Comparison of ENCODE assay signal across 24 cellular contexts in genomic region chr19:32197896-32198882, GRCh38.
DNase-seq lines count a peak whose midpoint lies in the region; ATAC-seq and TF ChIP-seq lines count a peak whose summit lies in the region.
"Had no signal": no experiment of that assay in that cellular context is flagged by ENCODE, and none has a peak within 500 bp of the region (broad histone marks: within the 10 kb centered on the region; RNA-seq: fewer than 3 reads in every experiment).

No MANE protein-coding gene starts in this region.

- intact Hi-C loops in vagina (cut with DNase I) = no loop called here

- no peaks in the 10 kb centered on the region for H3K9me3 Mint-ChIP-seq in endodermal cell
- H3K9me3 Mint-ChIP-seq in osteocyte (ENCODE audit: unreplicated experiment) = no peaks in the 10 kb centered on the region
- H3K9me3 Mint-ChIP-seq: CD4-positive, alpha-beta T cell; CD8-positive, alpha-beta memory T cell had no signal

- H3K27ac ChIP-seq in endodermal cell (ENCODE audit: low read depth, low read length) (no peak overlapping the region), vagina (no peak overlapping the region)
- H3K27ac ChIP-seq: A549; BLaER1 treated with 17β-estradiol and CSF1 and Interleukin-3, amounts not matched to agents 10 nM and 100 nM; GM23248 had no signal

- H3K36me3 ChIP-seq in endodermal cell (ENCODE audit: control insufficient read depth, insufficient read depth, low read length) = no peaks in the 10 kb centered on the region
- no peaks in the 10 kb centered on the region for H3K36me3 ChIP-seq in vagina
- H3K36me3 ChIP-seq: BE2C; BLaER1 treated with 17β-estradiol and CSF1 and Interleukin-3, amounts not matched to agents 10 nM and 100 nM had no signal

- CTCF ChIA-PET in HEK293T (lab: Yijun Ruan, JAX) = interaction anchor here (0.7 kb wide), 1 partner anchor 25 kb away, joined by 3 read pairs; no protein-coding TSS in a partner anchor

- H3K27me3 Mint-ChIP-seq in endodermal cell (ENCODE audit: insufficient read depth) (peaks cover 4% of the 10 kb centered on the region), osteocyte (ENCODE audit: unreplicated experiment) (no peaks in the 10 kb centered on the region)

- WGBS in endodermal cell (ENCODE audit: insufficient coverage in 1 of 2, insufficient read length in 1 of 2), 2 experiments = 84 to 93% methylated on average over 6 to 13 of the region's 13 CpGs

- TF ChIP-seq CTCF in endodermal cell (conservative IDR thresholded peaks at IDR 0.05) = no peak
- no peak for TF ChIP-seq CTCF in osteocyte (IDR thresholded peaks at IDR 0.05)
- no peak for TF ChIP-seq CTCF in vagina (IDR thresholded peaks at IDR 0.05)

- no peak overlapping the region for H3K9ac ChIP-seq in endodermal cell (ENCODE audit: extremely low read depth, low read length, poor library complexity, severe bottlenecking)
- H3K9ac ChIP-seq: BLaER1 treated with 17β-estradiol and CSF1 and Interleukin-3, amounts not matched to agents 10 nM and 100 nM; GM23248 had no signal

- no peak overlapping the region for H3K27ac Mint-ChIP-seq in endodermal cell
- no peak overlapping the region for H3K27ac Mint-ChIP-seq in osteocyte (ENCODE audit: unreplicated experiment)
- H3K27ac Mint-ChIP-seq: CD14-positive monocyte; CD4-positive, alpha-beta T cell; CD8-positive, alpha-beta memory T cell had no signal

- no peak for TF ChIP-seq POLR2A in vagina (IDR thresholded peaks at IDR 0.05)

- ATAC-seq in left lobe of liver (no peak), HG02973 (IDR thresholded peaks at IDR 0.05; ENCODE audit: unreplicated experiment) (no peak), HG03342 (IDR thresholded peaks at IDR 0.05; ENCODE audit: unreplicated experiment) (no peak)
- ATAC-seq: A549, GM12878 had no signal

- H3K4me3 ChIP-seq in endodermal cell (ENCODE audit: low read length) (no peak overlapping the region), vagina (no peak overlapping the region)
- H3K4me3 ChIP-seq: A549; BLaER1 treated with 17β-estradiol and CSF1 and Interleukin-3, amounts not matched to agents 10 nM and 100 nM; GM12878; GM23248 had no signal

- H3K4me1 Mint-ChIP-seq in endodermal cell = no peaks in the 10 kb centered on the region
- H3K4me1 Mint-ChIP-seq in osteocyte (ENCODE audit: unreplicated experiment) = no peaks in the 10 kb centered on the region

- POLR2A ChIA-PET in HEK293T (lab: Yijun Ruan, JAX) = no interaction called here

- no peak overlapping the region for H3K4me3 Mint-ChIP-seq in endodermal cell
- no peak overlapping the region for H3K4me3 Mint-ChIP-seq in osteocyte (ENCODE audit: unreplicated experiment)
- H3K4me3 Mint-ChIP-seq: CD14-positive monocyte; CD4-positive, alpha-beta T cell; CD8-positive, alpha-beta memory T cell had no signal

- H3K36me3 Mint-ChIP-seq in endodermal cell (ENCODE audit: low read depth) (no peaks in the 10 kb centered on the region), osteocyte (ENCODE audit: unreplicated experiment) (no peaks in the 10 kb centered on the region)
- H3K36me3 Mint-ChIP-seq: CD14-positive monocyte; CD8-positive, alpha-beta memory T cell had no signal

- no peaks in the 10 kb centered on the region for H3K4me1 ChIP-seq in endodermal cell (ENCODE audit: control insufficient read depth, insufficient read depth, low read length)
- H3K4me1 ChIP-seq in vagina = no peaks in the 10 kb centered on the region
- H3K4me1 ChIP-seq: A549, BE2C had no signal

- DNase-seq in endodermal cell (peak; percentile 15), left lobe of liver (ENCODE audit: low spot score) (peak; percentile 11), osteocyte (ENCODE audit: extremely low spot score, unreplicated experiment) (peak; percentile 64), vagina (ENCODE audit: extremely low spot score in 2 of 2) (peak; percentile 56 to 61), HEK293T (ENCODE audit: extremely low spot score) (no peak)
- DNase-seq: 8988T; ACHN; AML-193; BE2C; CD4-positive, alpha-beta T cell; CD8-positive, alpha-beta memory T cell; DMS 273 treated with DMSO at 0.1 percent for 48 hours; DMS79; EL; GDM1; GM23248; H7; HCEC 1CT had no signal

- H3K9me3 ChIP-seq in endodermal cell (ENCODE audit: control insufficient read depth, low read length) = no peaks in the 10 kb centered on the region
- no peaks in the 10 kb centered on the region for H3K9me3 ChIP-seq in vagina
- H3K9me3 ChIP-seq: BE2C had no signal

- H3K27me3 ChIP-seq in endodermal cell (ENCODE audit: control insufficient read depth, insufficient read depth, low read length, poor library complexity, severe bottlenecking) (no peaks in the 10 kb centered on the region), vagina (no peaks in the 10 kb centered on the region)
- H3K27me3 ChIP-seq: BE2C; BLaER1 treated with 17β-estradiol and CSF1 and Interleukin-3, amounts not matched to agents 10 nM and 100 nM had no signal

TF ChIP-seq in HEK293T, 16 proteins besides CTCF, POLR2A, EP300 and RAD21:
- TF ChIP-seq FOXA1 (IDR thresholded peaks at IDR 0.05) (no peak), ARNT (IDR thresholded peaks at IDR 0.05) (no peak), SP1 (IDR thresholded peaks at IDR 0.05) (no peak), FOXM1 (IDR thresholded peaks at IDR 0.05; ENCODE audit: borderline replicate concordance) (no peak), L3MBTL2 (conservative IDR thresholded peaks at IDR 0.05) (no peak), NFRKB (IDR thresholded peaks at IDR 0.05) (no peak), FOXK2 (IDR thresholded peaks at IDR 0.05) (no peak), ZNF384 (IDR thresholded peaks at IDR 0.05) (no peak), TARDBP (IDR thresholded peaks at IDR 0.05) (no peak), CTBP1 (IDR thresholded peaks at IDR 0.05; ENCODE audit: borderline replicate concordance) (no peak), HDGF (IDR thresholded peaks at IDR 0.05; ENCODE audit: borderline replicate concordance) (no peak), ELF4 (IDR thresholded peaks at IDR 0.05) (no peak), LEF1 (IDR thresholded peaks at IDR 0.05; ENCODE audit: borderline replicate concordance) (no peak)
